In genomic region chr22:45154383-45154782, GRCh38 we compare ENCODE assay signal across 1 cellular context.
TF ChIP-seq lines count a peak whose summit lies in the region.

No MANE protein-coding gene starts in this region.

TF ChIP-seq in endothelial cell of umbilical vein, 7 proteins besides CTCF, POLR2A, EP300 and RAD21 (continued from another document):
- TF ChIP-seq MAX (IDR thresholded peaks at IDR 0.05; ENCODE audit: insufficient read depth, insufficient read length) = no peak
